ENCODE assay signal across 17 cellular contexts in genomic region chr15:37682304-37682703, GRCh38.
DNase-seq lines count a peak whose midpoint lies in the region; ATAC-seq and TF ChIP-seq lines count a peak whose summit lies in the region.
"Had no signal": no experiment of that assay in that cellular context is flagged by ENCODE, and none has a peak within 500 bp of the region (broad histone marks: within the 10 kb centered on the region; RNA-seq: fewer than 3 reads in every experiment).

No MANE protein-coding gene starts in this region.

- no peaks in the 10 kb centered on the region for H3K36me3 ChIP-seq in MG63

- no peak overlapping the region for H3K27ac ChIP-seq in RWPE1
- H3K27ac ChIP-seq: coronary artery had no signal

- TF ChIP-seq CTCF in RWPE1 (conservative IDR thresholded peaks at IDR 0.05; ENCODE audit: low read depth) = no peak
- TF ChIP-seq CTCF in foreskin fibroblast (IDR thresholded peaks at IDR 0.05; ENCODE audit: low read depth, low read length) = no peak

- H3K4me3 ChIP-seq in foreskin fibroblast (ENCODE audit: low read depth in 1 of 2, low read length in 2 of 2) (no peak overlapping the region), MG63 (no peak overlapping the region)
- H3K4me3 ChIP-seq: coronary artery had no signal

- H3K27me3 ChIP-seq in MG63 = no peaks in the 10 kb centered on the region

- POLR2A ChIA-PET in RWPE1 (lab: Yijun Ruan, JAX; ENCODE audit: low non-redundant PET) = interaction anchor here (0.7 kb wide), 1 partner anchor 12 kb away, joined by 4 read pairs; no protein-coding TSS in a partner anchor

- CTCF ChIA-PET in RWPE1 (lab: Yijun Ruan, JAX) = interaction anchor here (0.8 kb wide), 1 partner anchor 219 kb away, joined by 3 read pairs; no protein-coding TSS in a partner anchor

- DNase-seq in A172 (ENCODE audit: low spot score) (peak; percentile 9), GM03348 (ENCODE audit: low spot score) (peak; percentile 7), RWPE1 (ENCODE audit: low spot score) (peak; percentile 5), foreskin fibroblast (peak; percentile 7 to 23), MG63 (no peak), hippocampal formation (lab: John Stamatoyannopoulos, UW) (no peak), NCI-H146 (lab: John Stamatoyannopoulos, UW) (no peak)
- DNase-seq: activated B cell treated with CpG ODN at 0.5 μM for 24 hours; activated effector memory CD4-positive, alpha-beta T cell treated with Interleukin-2 at 50 U/mL for 16 hours; CD4-positive, alpha-beta T cell; hypothalamus; naive B cell; NK-92 treated with Interleukin-12 subunit alpha and Interleukin-12 subunit beta, amount 100 ng/mL, for 24 hours; stimulated activated CD4-positive, alpha-beta T cell treated with anti-CD3 and anti-CD28 coated beads, Interleukin-15, amount 100 ng/mL, for 24 hours; stimulated activated naive CD8-positive, alpha-beta T cell treated with anti-CD3 and anti-CD28 coated beads, Interleukin-15, amount 100 ng/mL, for 72 hours had no signal

- ATAC-seq in GM21381 (IDR thresholded peaks at IDR 0.05; ENCODE audit: unreplicated experiment) = no peak
- ATAC-seq: stimulated activated naive CD8-positive, alpha-beta T cell treated with anti-CD3 and anti-CD28 coated beads, Interleukin-15, amount 100 ng/mL, for 72 hours had no signal

- no peaks in the 10 kb centered on the region for H3K9me3 ChIP-seq in MG63

Comparison
In these comparisons a context has a peak if more than half of its experiments do, and no peak if none do; other contexts are left out.
1. DNase-seq: peak in A172 (single experiment), GM03348 (single experiment), RWPE1 (single experiment) and foreskin fibroblast (2 of 2); none in MG63 (single experiment), hippocampal formation (0 of 2) and NCI-H146 (single experiment).